ENCODE assay signal across 8 cellular contexts in genomic region chr3:12194669-12195161, GRCh38. TPM values are rescaled to one million over a fixed set of nuclear protein-coding genes. Genes with fewer than 3 reads are reported as not detected.
DNase-seq lines count a peak whose midpoint lies in the region; ATAC-seq and TF ChIP-seq lines count a peak whose summit lies in the region.

No MANE protein-coding gene starts in this region.

- H3K4me3 ChIP-seq in fibroblast of the aortic adventitia (ENCODE audit: low read depth, low read length), result no peak overlapping the region
- no peak overlapping the region for H3K4me3 ChIP-seq in body of pancreas

- TF ChIP-seq CTCF in fibroblast of the aortic adventitia (IDR thresholded peaks at IDR 0.05; ENCODE audit: insufficient read depth, low read length) (no peak), body of pancreas (IDR thresholded peaks at IDR 0.05) (no peak)

- no peaks in the 10 kb centered on the region for H3K36me3 ChIP-seq in body of pancreas (replicated peaks in 1 of 2; ENCODE audit: insufficient read depth in 1 of 2, low read depth in 2 of 2)

- DNase-seq in stimulated activated naive CD4-positive, alpha-beta T cell treated with Interleukin-2 at 50 U/mL for 16 hours (lab: John Stamatoyannopoulos, UW), result peak; percentile 34
- DNase-seq in stimulated activated naive CD4-positive, alpha-beta T cell (lab: John Stamatoyannopoulos, UW), result no peak
- peak; percentile 26 for DNase-seq in RPMI7951 (ENCODE audit: low read depth)
- peak; percentile 77 for DNase-seq in fibroblast of the aortic adventitia (ENCODE audit: low read depth)
- DNase-seq in GF-D8 (lab: John Stamatoyannopoulos, UW), result no peak
- no peak for DNase-seq in body of pancreas
- no peak for DNase-seq in NCI-H446 (lab: John Stamatoyannopoulos, UW)

- 70 to 72% methylated on average over 3 of the region's 3 CpGs for WGBS in body of pancreas, 2 donors

- H3K27ac ChIP-seq in body of pancreas, result no peak overlapping the region

- no peaks in the 10 kb centered on the region for H3K27me3 ChIP-seq in body of pancreas

- ATAC-seq in HG02884 (IDR thresholded peaks at IDR 0.05; ENCODE audit: unreplicated experiment), result peak; percentile 38
- ATAC-seq in body of pancreas, result no peak

- intact Hi-C loops in body of pancreas (cut with DNase I), result no loop called here

- H3K9me3 ChIP-seq in body of pancreas, result no peaks in the 10 kb centered on the region

- no peaks in the 10 kb centered on the region for H3K4me1 ChIP-seq in body of pancreas

- TF ChIP-seq POLR2A in body of pancreas (IDR thresholded peaks at IDR 0.05), result no peak

RNA-seq across cellular contexts. Expression of gene TIMP4, which starts 36.0 kb away (rescaled TPM):
- total RNA-seq in RPMI7951 (2014; rRNA removed; shearing (Covaris generic)), result 0.10 TPM in 1 of 2 replicates, not detected in the other
- 4.3 and 12.3 TPM in 2 replicates for total RNA-seq in fibroblast of the aortic adventitia (ENCODE audit: low replicate concordance)
- 10 to 100 TPM; 11.7 to 41.5 TPM for total RNA-seq in body of pancreas

Comparison
In these comparisons a context has a peak if more than half of its experiments do, and no peak if none do; other contexts are left out.
1. DNase-seq: peak in stimulated activated naive CD4-positive, alpha-beta T cell treated with Interleukin-2 at 50 U/mL for 16 hours (single experiment), RPMI7951 (single experiment) and fibroblast of the aortic adventitia (single experiment); none in stimulated activated naive CD4-positive, alpha-beta T cell (0 of 6), GF-D8 (single experiment), body of pancreas (0 of 4) and NCI-H446 (0 of 2).